ENCODE assay signal across 9 cellular contexts in the genomic region with DNA sequence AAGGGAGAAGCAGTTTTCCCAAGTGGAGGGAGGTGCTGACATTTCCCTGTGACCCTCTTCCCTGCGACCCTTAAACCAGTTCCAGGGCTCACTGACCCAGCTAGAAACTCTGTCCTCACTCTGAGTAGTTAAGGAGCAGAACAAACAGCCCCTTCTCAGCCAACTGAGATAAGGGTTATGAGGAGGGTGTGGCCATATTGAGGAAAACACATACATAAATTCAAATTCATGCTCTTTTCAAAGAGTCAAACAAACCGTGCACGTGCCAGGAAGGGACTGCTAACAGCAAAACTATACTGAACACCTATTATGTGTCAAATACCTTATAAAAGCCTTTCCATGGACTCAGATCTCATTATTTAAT. TPM values are rescaled to one million over a fixed set of nuclear protein-coding genes. Genes with fewer than 3 reads are reported as not detected.
DNase-seq lines count a peak whose midpoint lies in the region; ATAC-seq and TF ChIP-seq lines count a peak whose summit lies in the region.
"Had no signal": no experiment of that assay in that cellular context is flagged by ENCODE, and none has a peak within 500 bp of the region (broad histone marks: within the 10 kb centered on the region; RNA-seq: fewer than 3 reads in every experiment).

No MANE protein-coding gene starts in this region.

- H3K36me3 ChIP-seq in mucosa of descending colon (ENCODE audit: low read depth) = no peaks in the 10 kb centered on the region
- no peaks in the 10 kb centered on the region for H3K36me3 ChIP-seq in upper lobe of right lung

- H3K9me3 ChIP-seq in mucosa of descending colon = no peaks in the 10 kb centered on the region
- H3K9me3 ChIP-seq in upper lobe of right lung = no peaks in the 10 kb centered on the region

- H3K27me3 ChIP-seq in upper lobe of right lung = no peaks in the 10 kb centered on the region

- H3K4me3 Mint-ChIP-seq in activated naive CD4-positive, alpha-beta T cell treated with anti-CD3 and anti-CD28 coated beads, Interleukin-2, amount 50 U/mL, for 24 hours = peak overlapping the region; percentile 47
- H3K4me3 Mint-ChIP-seq in activated T-helper 17 cell treated with anti-CD3 and anti-CD28 coated beads, Interleukin-2, amount 50 U/mL, for 72 hours = peak overlapping the region; percentile 53

- no peak for DNase-seq in activated naive CD4-positive, alpha-beta T cell treated with anti-CD3 and anti-CD28 coated beads, Interleukin-2, amount 50 U/mL, for 16 hours
- DNase-seq in mucosa of descending colon (peak in 1 of 3 donors; percentile 90), upper lobe of right lung (no peak)
- no peak for DNase-seq in activated CD4-positive, alpha-beta T cell treated with anti-CD3 and anti-CD28 coated beads, Interleukin-2, amount 50 U/mL, for 1 hour
- DNase-seq: AML-193 had no signal

- H3K4me3 ChIP-seq in mucosa of descending colon = no peak overlapping the region
- H3K4me3 ChIP-seq in upper lobe of right lung = no peak overlapping the region

- intact Hi-C loops in mucosa of descending colon (cut with DNase I, micrococcal nuclease) (no loop called here), upper lobe of right lung (cut with DNase I) (no loop called here)

- peaks cover 97% of the 10 kb centered on the region for H3K4me1 Mint-ChIP-seq in activated naive CD4-positive, alpha-beta T cell treated with anti-CD3 and anti-CD28 coated beads, Interleukin-2, amount 50 U/mL, for 24 hours
- peaks cover 59% of the 10 kb centered on the region for H3K4me1 Mint-ChIP-seq in activated T-helper 17 cell treated with anti-CD3 and anti-CD28 coated beads, Interleukin-2, amount 50 U/mL, for 72 hours

- ATAC-seq in activated T-helper 17 cell treated with anti-CD3 and anti-CD28 coated beads, Interleukin-2, amount 50 U/mL, for 72 hours (replicated peaks) = no peak
- ATAC-seq in mucosa of descending colon (peak; percentile 82), upper lobe of right lung (peak; percentile 32), HG03025 (IDR thresholded peaks at IDR 0.05; ENCODE audit: low FRiP score, unreplicated experiment) (no peak), HG02623 (IDR thresholded peaks at IDR 0.05; ENCODE audit: unreplicated experiment) (no peak)

- H3K36me3 Mint-ChIP-seq in activated naive CD4-positive, alpha-beta T cell treated with anti-CD3 and anti-CD28 coated beads, Interleukin-2, amount 50 U/mL, for 24 hours = peaks cover 4% of the 10 kb centered on the region
- peaks cover 93% of the 10 kb centered on the region for H3K36me3 Mint-ChIP-seq in activated T-helper 17 cell treated with anti-CD3 and anti-CD28 coated beads, Interleukin-2, amount 50 U/mL, for 72 hours (ENCODE audit: low read depth)

- H3K27me3 Mint-ChIP-seq in activated naive CD4-positive, alpha-beta T cell treated with anti-CD3 and anti-CD28 coated beads, Interleukin-2, amount 50 U/mL, for 24 hours = no peaks in the 10 kb centered on the region
- no peaks in the 10 kb centered on the region for H3K27me3 Mint-ChIP-seq in activated T-helper 17 cell treated with anti-CD3 and anti-CD28 coated beads, Interleukin-2, amount 50 U/mL, for 72 hours

- no peaks in the 10 kb centered on the region for H3K9me3 Mint-ChIP-seq in activated naive CD4-positive, alpha-beta T cell treated with anti-CD3 and anti-CD28 coated beads, Interleukin-2, amount 50 U/mL, for 24 hours
- no peaks in the 10 kb centered on the region for H3K9me3 Mint-ChIP-seq in activated T-helper 17 cell treated with anti-CD3 and anti-CD28 coated beads, Interleukin-2, amount 50 U/mL, for 72 hours

- peak overlapping the region; percentile 58 for H3K27ac ChIP-seq in upper lobe of right lung

- peak overlapping the region; percentile 62 for H3K27ac Mint-ChIP-seq in activated naive CD4-positive, alpha-beta T cell treated with anti-CD3 and anti-CD28 coated beads, Interleukin-2, amount 50 U/mL, for 24 hours
- H3K27ac Mint-ChIP-seq in activated T-helper 17 cell treated with anti-CD3 and anti-CD28 coated beads, Interleukin-2, amount 50 U/mL, for 72 hours = peak overlapping the region; percentile 66

- TF ChIP-seq CTCF in mucosa of descending colon (IDR thresholded peaks at IDR 0.05) = no peak
- TF ChIP-seq CTCF in upper lobe of right lung (IDR thresholded peaks at IDR 0.05) = no peak

- peaks cover 73% of the 10 kb centered on the region for H3K4me1 ChIP-seq in mucosa of descending colon (ENCODE audit: low read depth)
- H3K4me1 ChIP-seq in upper lobe of right lung = peaks cover 64% of the 10 kb centered on the region

RNA-seq across cellular contexts. Expression of a gene that starts 4.9 kb away (rescaled TPM):
- 100 to 1,000 TPM; 169 to 184 TPM for total RNA-seq in activated T-helper 17 cell treated with anti-CD3 and anti-CD28 coated beads, Interleukin-2, amount 50 U/mL, for 72 hours
- 10 to 100 TPM; 29.3 to 45.1 (median 44.9) TPM for total RNA-seq in mucosa of descending colon
- 54.7 TPM for total RNA-seq in upper lobe of right lung

Comparison
In these comparisons a context has a peak if more than half of its experiments do, and no peak if none do; other contexts are left out.
1. ATAC-seq: peak in mucosa of descending colon (single experiment) and upper lobe of right lung (single experiment); none in activated T-helper 17 cell treated with anti-CD3 and anti-CD28 coated beads, Interleukin-2, amount 50 U/mL, for 72 hours (single experiment), HG03025 (single experiment) and HG02623 (single experiment).